In the genomic region with DNA sequence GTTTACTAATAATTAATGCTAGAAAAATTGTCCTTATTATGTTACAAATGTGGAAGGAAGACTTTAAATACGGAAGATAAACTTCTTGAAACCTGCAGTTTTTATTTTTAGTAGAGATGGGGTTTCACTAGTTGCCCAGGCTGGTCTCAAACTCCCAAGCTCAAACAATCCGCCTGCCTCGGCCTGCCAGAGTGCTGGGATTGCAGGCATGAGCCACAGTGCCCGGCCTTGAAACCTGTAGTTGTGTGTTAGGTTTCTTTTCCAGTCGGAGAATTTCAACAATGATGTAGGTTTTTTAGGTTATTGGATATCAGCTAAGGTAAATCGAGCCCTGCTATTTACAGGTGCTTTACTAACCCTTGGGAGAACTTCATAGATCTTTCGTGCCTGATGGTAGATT, we compare ENCODE assay signal across 21 cellular contexts.
"Had no signal": no experiment of that assay in that cellular context is flagged by ENCODE, and none has a peak within 500 bp of the region (broad histone marks: within the 10 kb centered on the region; RNA-seq: fewer than 3 reads in every experiment).

No MANE protein-coding gene starts in this region.

- DNase-seq: KBM-7; NCI-H1092; NCI-H1105 treated with DMSO at 0.1 percent for 48 hours; NCI-H1417 treated with DMSO at 0.1 percent for 48 hours; NCI-H146; NCI-H1694 treated with DMSO at 0.1 percent for 48 hours; NCI-H1930; NCI-H2081; NCI-H2107; NCI-H2227 treated with DMSO at 0.1 percent for 48 hours; NCI-H524; NCI-H526 treated with DMSO at 0.1 percent for 48 hours; NCI-H748 treated with DMSO at 0.1 percent for 48 hours; NK-92 treated with Interleukin-12 subunit alpha and Interleukin-12 subunit beta, amount 100 ng/mL, for 24 hours; PC-3; SHP77; SK-N-SH had no signal

- H3K9ac ChIP-seq: SK-N-SH had no signal

- ATAC-seq: Panc1, PC-3 had no signal

- H3K4me2 ChIP-seq: SK-N-SH had no signal

- H3K4me3 Mint-ChIP-seq: IgD-negative memory B cell had no signal

- H3K27ac Mint-ChIP-seq: IgD-negative memory B cell had no signal

- H3K9me3 Mint-ChIP-seq: IgD-negative memory B cell had no signal

- H3K27me3 Mint-ChIP-seq: IgD-negative memory B cell had no signal

- H3K27ac ChIP-seq: HL-60, RWPE1 had no signal

- H3K9me3 ChIP-seq: SK-N-SH had no signal
